In the genomic region with DNA sequence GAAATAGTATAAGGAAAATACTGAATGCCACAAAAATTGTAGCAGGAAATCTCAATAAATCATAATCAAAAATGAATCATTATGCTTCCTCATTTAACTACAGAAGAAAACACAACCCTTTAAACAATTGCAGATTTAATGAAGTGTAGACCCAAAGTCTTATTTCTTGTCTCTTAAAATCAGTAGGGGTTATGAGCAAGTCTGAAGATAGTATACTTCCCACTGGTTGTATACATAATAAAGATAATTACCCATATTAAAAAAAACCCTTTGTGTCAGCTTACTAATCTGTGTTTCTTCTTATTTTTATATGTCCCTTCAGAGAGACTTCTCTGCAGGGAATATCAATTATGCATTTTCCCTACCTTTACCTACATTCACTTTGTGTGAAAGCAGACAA, we compare ENCODE assay signal across 18 cellular contexts.
"Had no signal": no experiment of that assay in that cellular context is flagged by ENCODE, and none has a peak within 500 bp of the region (broad histone marks: within the 10 kb centered on the region; RNA-seq: fewer than 3 reads in every experiment).

No MANE protein-coding gene starts in this region.

- H3K4me3 ChIP-seq: SJSA1 had no signal

- H3K4me1 Mint-ChIP-seq: T-cell had no signal

- ATAC-seq: T-cell had no signal

- H3K9ac ChIP-seq: SK-N-SH had no signal

- H3K27me3 Mint-ChIP-seq: T-cell had no signal

- H3K36me3 Mint-ChIP-seq: T-cell had no signal

- H3K4me3 Mint-ChIP-seq: T-cell had no signal

- H3K27ac Mint-ChIP-seq: T-cell had no signal

- H3K9me3 ChIP-seq: SJSA1, SK-N-SH had no signal

- DNase-seq: KBM-7, NCI-H1092 treated with DMSO at 0.1 percent for 48 hours, NCI-H1694, NCI-H187 treated with DMSO at 0.1 percent for 48 hours, NCI-H2029 treated with DMSO at 0.1 percent for 48 hours, NCI-H2171 treated with DMSO at 0.1 percent for 48 hours, NCI-H345, NCI-H446 treated with DMSO at 0.1 percent for 48 hours, NCI-H510A treated with DMSO at 0.1 percent for 48 hours, NCI-H526, NCI-H748 treated with DMSO at 0.1 percent for 48 hours, Right ventricle myocardium superior, RPMI8226, SIG-M5, SK-N-SH, SW 1271, T-cell had no signal

- H3K27me3 ChIP-seq: SJSA1 had no signal

- H3K36me3 ChIP-seq: SJSA1 had no signal
